Comparison of ENCODE assay signal across 19 cellular contexts in genomic region chr6:34161857-34162515, GRCh38. TPM values are rescaled to one million over a fixed set of nuclear protein-coding genes. Genes with fewer than 3 reads are reported as not detected.
"Had no signal": no experiment of that assay in that cellular context is flagged by ENCODE, and none has a peak within 500 bp of the region (broad histone marks: within the 10 kb centered on the region; RNA-seq: fewer than 3 reads in every experiment).

No MANE protein-coding gene starts in this region.

- H3K4me3 ChIP-seq: body of pancreas, SJSA1, transverse colon had no signal

- H3K4me3 Mint-ChIP-seq: activated CD8-positive, alpha-beta T cell treated with anti-CD3 and anti-CD28 coated beads, Interleukin-2, amount 10 ng/mL, durations not matched to agents 7 days and 5 days; central memory CD8-positive, alpha-beta T cell; dendritic cell treated with granulocyte-macrophage colony-stimulating factor and Interleukin-4, amounts not matched to agents 40 ng/mL and 50 ng/mL, for 4 days; effector memory CD8-positive, alpha-beta T cell; naive thymus-derived CD4-positive, alpha-beta T cell; stimulated activated memory B cell treated with anti-CD40 and anti-IgM and Interleukin-4, amounts not matched to agents 10 μg/mL and 1 μg/mL and 100 μg/mL, for 72 hours had no signal

- H3K27ac Mint-ChIP-seq: activated CD8-positive, alpha-beta T cell treated with anti-CD3 and anti-CD28 coated beads, Interleukin-2, amount 10 ng/mL, durations not matched to agents 7 days and 5 days; dendritic cell treated with granulocyte-macrophage colony-stimulating factor and Interleukin-4, amounts not matched to agents 40 ng/mL and 50 ng/mL, for 4 days; effector memory CD8-positive, alpha-beta T cell; progenitor cell of endocrine pancreas; stimulated activated memory B cell treated with anti-CD40 and anti-IgM and Interleukin-4, amounts not matched to agents 10 μg/mL and 1 μg/mL and 100 μg/mL, for 72 hours had no signal

- H3K9me3 Mint-ChIP-seq: central memory CD8-positive, alpha-beta T cell; effector memory CD8-positive, alpha-beta T cell had no signal

- H3K36me3 ChIP-seq: SJSA1, transverse colon had no signal

- H3K27ac ChIP-seq: body of pancreas, SJSA1, transverse colon had no signal

- DNase-seq: activated CD4-positive, alpha-beta T cell treated with anti-CD3 and anti-CD28 coated beads for 48 hours; activated CD8-positive, alpha-beta T cell treated with anti-CD3 and anti-CD28 coated beads, Interleukin-2, amount 10 ng/mL, durations not matched to agents 7 days and 5 days; body of pancreas; effector memory CD8-positive, alpha-beta T cell; hypothalamus; left colon; naive thymus-derived CD4-positive, alpha-beta T cell; right cardiac atrium; stimulated activated CD4-positive, alpha-beta T cell treated with anti-CD3 and anti-CD28 coated beads, Interleukin-1b, Interleukin-23, amount 100 ng/mL, for 48 hours; T1000; transverse colon had no signal

- H3K4me1 Mint-ChIP-seq: central memory CD8-positive, alpha-beta T cell had no signal

- H3K36me3 Mint-ChIP-seq: naive thymus-derived CD4-positive, alpha-beta T cell; stimulated activated memory B cell treated with anti-CD40 and anti-IgM and Interleukin-4, amounts not matched to agents 10 μg/mL and 1 μg/mL and 100 μg/mL, for 72 hours had no signal

- H3K4me1 ChIP-seq: body of pancreas, SJSA1, transverse colon had no signal

- ATAC-seq: activated CD8-positive, alpha-beta T cell treated with anti-CD3 and anti-CD28 coated beads, Interleukin-2, amount 10 ng/mL, durations not matched to agents 7 days and 5 days; body of pancreas; effector memory CD8-positive, alpha-beta T cell; left colon; naive thymus-derived CD4-positive, alpha-beta T cell; right cardiac atrium; stimulated activated memory B cell treated with anti-CD40 and anti-IgM and Interleukin-4, amounts not matched to agents 10 μg/mL and 1 μg/mL and 100 μg/mL, for 72 hours had no signal

- H3K27me3 ChIP-seq: body of pancreas, SJSA1, transverse colon had no signal

RNA-seq across cellular contexts. Expression of gene GRM4, which starts 16.1 kb away (rescaled TPM):
- total RNA-seq: activated CD8-positive, alpha-beta T cell treated with anti-CD3 and anti-CD28 coated beads, Interleukin-2, amount 10 ng/mL, durations not matched to agents 7 days and 5 days; epithelial cell of proximal tubule; left colon; lung microvascular endothelial cell; naive thymus-derived CD4-positive, alpha-beta T cell; right cardiac atrium; SJSA1; subcutaneous adipose tissue; transverse colon had no signal
- polyA plus RNA-seq: naive thymus-derived CD4-positive, alpha-beta T cell; right cardiac atrium had no signal
